In genomic region chr1:117512728-117513321, GRCh38 we compare ENCODE assay signal across 8 cellular contexts.
DNase-seq lines count a peak whose midpoint lies in the region; ATAC-seq and TF ChIP-seq lines count a peak whose summit lies in the region.

No MANE protein-coding gene starts in this region.

- H3K4me3 Mint-ChIP-seq in MCF 10A (ENCODE audit: unreplicated experiment), result no peak overlapping the region
- no peak overlapping the region for H3K4me3 Mint-ChIP-seq in activated naive CD4-positive, alpha-beta T cell treated with anti-CD3 and anti-CD28 coated beads, Interleukin-2, amount 10 ng/mL, durations not matched to agents 7 days and 5 days

- CTCF ChIA-PET in MCF 10A (lab: Yijun Ruan, JAX), result interaction anchor here (0.6 to 10.5 kb wide), 18 partner anchors 13 to 416 kb away, joined by 3 to 271 read pairs (median 4); no protein-coding TSS in a partner anchor
- CTCF ChIA-PET in activated naive CD4-positive, alpha-beta T cell treated with anti-CD3 and anti-CD28 coated beads, Interleukin-2, amount 10 ng/mL, durations not matched to agents 7 days and 5 days (lab: Charles Lee), result interaction anchor here (0.6 to 4.6 kb wide), 12 partner anchors 9 to 711 kb away, joined by 3 to 56 read pairs (median 5); no protein-coding TSS in a partner anchor

- POLR2A ChIA-PET in MCF 10A (lab: Yijun Ruan, JAX), result interaction anchor here (0.6 to 0.9 kb wide), 3 partner anchors 65 to 245 kb away, joined by 3 read pairs; no protein-coding TSS in a partner anchor

- H3K9me3 Mint-ChIP-seq in MCF 10A (ENCODE audit: unreplicated experiment), result no peaks in the 10 kb centered on the region
- no peaks in the 10 kb centered on the region for H3K9me3 Mint-ChIP-seq in activated naive CD4-positive, alpha-beta T cell treated with anti-CD3 and anti-CD28 coated beads, Interleukin-2, amount 10 ng/mL, durations not matched to agents 7 days and 5 days

- H3K27me3 ChIP-seq in MM.1S (replicated peaks; ENCODE audit: insufficient read depth, low read length), result no peaks in the 10 kb centered on the region

- no peak overlapping the region for H3K4me2 ChIP-seq in MM.1S (ENCODE audit: low read depth, low read length)

- TF ChIP-seq CTCF in MM.1S (IDR thresholded peaks at IDR 0.05; ENCODE audit: low read length) (peak; percentile 41), MCF 10A (IDR thresholded peaks at IDR 0.05; ENCODE audit: unreplicated experiment) (peak; percentile 53)

- no peak overlapping the region for H3K9ac ChIP-seq in MM.1S (ENCODE audit: low read length)

- no peaks in the 10 kb centered on the region for H3K9me2 ChIP-seq in MM.1S (replicated peaks; ENCODE audit: insufficient read depth, low read length)

- no peak for ATAC-seq in HG03460 (IDR thresholded peaks at IDR 0.05; ENCODE audit: unreplicated experiment)

- no peaks in the 10 kb centered on the region for H3K9me3 ChIP-seq in MM.1S (replicated peaks; ENCODE audit: insufficient read depth, low read length)

- intact Hi-C loops in MCF 10A (cut with micrococcal nuclease) (loop anchor here (1.0 to 10.0 kb wide), 6 partner anchors 164 to 448 kb away; partner anchors contain the start of gene TTF2), head of caudate nucleus (cut with DNase I) (loop anchor here (10.0 kb wide), 1 partner anchor 382 kb away; no protein-coding TSS in a partner anchor)

- DNase-seq in ELR (ENCODE audit: low read depth) (peak; percentile 48), MM.1S (peak; percentile 30), MCF 10A (ENCODE audit: unreplicated experiment) (peak; percentile 32), lung microvascular endothelial cell (ENCODE audit: low read depth in 2 of 2) (peak; percentile 25 to 54), head of caudate nucleus (no peak)
- DNase-seq in activated CD4-positive, CD25-positive, alpha-beta regulatory T cell (lab: John Stamatoyannopoulos, UW), result no peak
- no peak for DNase-seq in activated naive CD4-positive, alpha-beta T cell treated with anti-CD3 and anti-CD28 coated beads, Interleukin-2, amount 10 ng/mL, durations not matched to agents 7 days and 5 days

- H3K4me1 Mint-ChIP-seq in MCF 10A (ENCODE audit: insufficient read depth, unreplicated experiment), result no peaks in the 10 kb centered on the region
- H3K4me1 Mint-ChIP-seq in activated naive CD4-positive, alpha-beta T cell treated with anti-CD3 and anti-CD28 coated beads, Interleukin-2, amount 10 ng/mL, durations not matched to agents 7 days and 5 days, result no peaks in the 10 kb centered on the region

- BruUV-seq in MCF 10A (replicated peaks; lab: Mats Ljungman, UMichigan), result no TSS peak

- no peaks in the 10 kb centered on the region for H3K79me2 ChIP-seq in MM.1S (ENCODE audit: low read length)

- no peak overlapping the region for H3K27ac ChIP-seq in MM.1S (ENCODE audit: low read length)

- H3F3A ChIP-seq in MM.1S (ENCODE audit: insufficient read depth, low read length), result no peaks in the 10 kb centered on the region

- no peaks in the 10 kb centered on the region for H3K27me3 Mint-ChIP-seq in MCF 10A (ENCODE audit: insufficient read depth, unreplicated experiment)
- H3K27me3 Mint-ChIP-seq in activated naive CD4-positive, alpha-beta T cell treated with anti-CD3 and anti-CD28 coated beads, Interleukin-2, amount 10 ng/mL, durations not matched to agents 7 days and 5 days, result no peaks in the 10 kb centered on the region

- no peak overlapping the region for H3K27ac Mint-ChIP-seq in MCF 10A (ENCODE audit: low read depth, unreplicated experiment)
- no peak overlapping the region for H3K27ac Mint-ChIP-seq in activated naive CD4-positive, alpha-beta T cell treated with anti-CD3 and anti-CD28 coated beads, Interleukin-2, amount 10 ng/mL, durations not matched to agents 7 days and 5 days

- no peaks in the 10 kb centered on the region for H3K36me3 ChIP-seq in MM.1S (replicated peaks; ENCODE audit: insufficient read depth, low read length)

- H2AFZ ChIP-seq in MM.1S (ENCODE audit: low read length), result no peak overlapping the region

- no peaks in the 10 kb centered on the region for H3K36me3 Mint-ChIP-seq in MCF 10A (ENCODE audit: insufficient read depth, unreplicated experiment)
- peaks cover 12% of the 10 kb centered on the region for H3K36me3 Mint-ChIP-seq in activated naive CD4-positive, alpha-beta T cell treated with anti-CD3 and anti-CD28 coated beads, Interleukin-2, amount 10 ng/mL, durations not matched to agents 7 days and 5 days

- H4K20me1 ChIP-seq in MM.1S (ENCODE audit: insufficient read depth, low read length), result no peaks in the 10 kb centered on the region

- H3K4me1 ChIP-seq in MM.1S (ENCODE audit: low read length), result no peaks in the 10 kb centered on the region

- H3K4me3 ChIP-seq in MM.1S (ENCODE audit: low read length), result no peak overlapping the region

Comparison
In these comparisons a context has a peak if more than half of its experiments do, and no peak if none do; other contexts are left out.
1. DNase-seq: peak in ELR (single experiment), MM.1S (single experiment), MCF 10A (single experiment) and lung microvascular endothelial cell (2 of 2); none in activated CD4-positive, CD25-positive, alpha-beta regulatory T cell (0 of 4), activated naive CD4-positive, alpha-beta T cell treated with anti-CD3 and anti-CD28 coated beads, Interleukin-2, amount 10 ng/mL, durations not matched to agents 7 days and 5 days (single experiment) and head of caudate nucleus (0 of 42).